Comparison of ENCODE assay signal across 26 cellular contexts in genomic region chr7:67950321-67951083, GRCh38.
DNase-seq lines count a peak whose midpoint lies in the region; ATAC-seq, FAIRE-seq and TF ChIP-seq lines count a peak whose summit lies in the region.
"Had no signal": no experiment of that assay in that cellular context is flagged by ENCODE, and none has a peak within 500 bp of the region (broad histone marks: within the 10 kb centered on the region; RNA-seq: fewer than 3 reads in every experiment).

No MANE protein-coding gene starts in this region.

- under 1% methylated on average over 7 of the region's 7 CpGs for WGBS in K562 (ENCODE audit: insufficient coverage, low coverage, missing lambda C conversion rate)
- WGBS in HepG2 (ENCODE audit: low lambda C conversion rate), result 44% methylated on average over 7 of the region's 7 CpGs

- TF ChIP-seq RAD21 in K562 (CRISPR knock-in tag; conservative IDR thresholded peaks at IDR 0.05 in 1 of 2, IDR thresholded peaks at IDR 0.05 in 1 of 2) (no peak), HepG2 (CRISPR knock-in tag; IDR thresholded peaks at IDR 0.05) (no peak)

- H3K27me3 ChIP-seq in K562 (ENCODE audit: control insufficient read depth in 2 of 2, insufficient read depth in 2 of 2, low read length in 2 of 2) (no peaks in the 10 kb centered on the region), HepG2 (ENCODE audit: control insufficient read depth in 1 of 2, insufficient read depth in 2 of 2, low read length in 2 of 2) (no peaks in the 10 kb centered on the region; a peak in 1 of 5 replicates)
- H3K27me3 ChIP-seq: BE2C, MG63, Peyer's patch had no signal

- peaks cover 19% of the 10 kb centered on the region for H3K9me3 Mint-ChIP-seq in natural killer cell treated with Interleukin-12 subunit alpha and Interleukin-12 subunit beta and Interleukin-15 and Interleukin-18, amount 100 ng/mL, for 72 hours

- H2AFZ ChIP-seq in K562 (ENCODE audit: low read depth, low read length) (no peak overlapping the region), HepG2 (ENCODE audit: low read length) (no peak overlapping the region)

- TF ChIP-seq EP300 in K562 (IDR thresholded peaks at IDR 0.05; ENCODE audit: low read length) (no peak), HepG2 (IDR thresholded peaks at IDR 0.05; ENCODE audit: low read depth in 2 of 2, low read length in 2 of 2) (no peak), HepG2 (CRISPR knock-in tag; IDR thresholded peaks at IDR 0.05; ENCODE audit: borderline replicate concordance) (no peak)

- DNase-seq in NOMO-1 treated with DMSO at 0.1 percent for 48 hours (lab: John Stamatoyannopoulos, UW; ENCODE audit: unreplicated experiment) (peak; percentile 32), NOMO-1 treated with dmso at 0.1 percent for 144 hours (lab: John Stamatoyannopoulos, UW; ENCODE audit: unreplicated experiment) (no peak), NCI-H460 (ENCODE audit: extremely low read depth, low read depth) (peak; percentile 72), K562 (ENCODE audit: extremely low read depth in 1 of 4, low spot score in 3 of 4) (no peak), HCEC 1CT (no peak), HepG2 (ENCODE audit: low spot score) (no peak), DMS114 treated with DMSO at 0.1 percent for 48 hours (lab: John Stamatoyannopoulos, UW; ENCODE audit: unreplicated experiment) (no peak)
- no peak for DNase-seq in natural killer cell treated with Interleukin-12 subunit alpha and Interleukin-12 subunit beta and Interleukin-15 and Interleukin-18, amount 100 ng/mL, for 72 hours (ENCODE audit: low spot score)
- DNase-seq: 8988T; BE2C; Caco-2; CD4-positive, alpha-beta T cell; DMS153; HFFc6; Kasumi-1; MG63; NCI-H1694 treated with DMSO at 0.1 percent for 48 hours; NCI-H510A treated with DMSO at 0.1 percent for 48 hours; NCI-H774; Peyer's patch; Right ventricle myocardium superior; SK-N-SH; T-cell had no signal

- H3K27ac Mint-ChIP-seq in natural killer cell treated with Interleukin-12 subunit alpha and Interleukin-12 subunit beta and Interleukin-15 and Interleukin-18, amount 100 ng/mL, for 72 hours, result no peak overlapping the region
- H3K27ac Mint-ChIP-seq: CD4-positive, alpha-beta T cell; HFFc6; T-cell had no signal

- H4K20me1 ChIP-seq in K562 (replicated peaks; ENCODE audit: control insufficient read depth, insufficient read depth, low read length) (no peaks in the 10 kb centered on the region), HepG2 (ENCODE audit: insufficient read depth, low read length) (no peaks in the 10 kb centered on the region)

- no peaks in the 10 kb centered on the region for H3K36me3 ChIP-seq in K562 (ENCODE audit: control insufficient read depth, insufficient read depth, low read length)
- H3K36me3 ChIP-seq in HepG2 (replicated peaks in 1 of 2; ENCODE audit: control insufficient read depth in 1 of 2, insufficient read depth in 2 of 2, low read length in 2 of 2), result no peaks in the 10 kb centered on the region
- H3K36me3 ChIP-seq: BE2C, MG63, Peyer's patch had no signal

- intact Hi-C loops in K562 (cut with micrococcal nuclease) (no loop called here), HepG2 (cut with micrococcal nuclease; ENCODE audit: unreplicated experiment) (no loop called here)

- in situ Hi-C loops in K562 (cut with MboI), result no loop called here
- in situ Hi-C loops in HepG2 (cut with HindIII; ENCODE audit: extremely low pct_ligation_motif_present, low pct_unique_long_range_greater_than_20kb), result no loop called here

- no peak overlapping the region for H3K4me3 Mint-ChIP-seq in natural killer cell treated with Interleukin-12 subunit alpha and Interleukin-12 subunit beta and Interleukin-15 and Interleukin-18, amount 100 ng/mL, for 72 hours
- H3K4me3 Mint-ChIP-seq: CD4-positive, alpha-beta T cell; HFFc6; T-cell had no signal

- CTCF ChIA-PET in K562 (lab: Yijun Ruan, JAX; ENCODE audit: low intra/inter-chr PET ratio) (no interaction called here), HepG2 (lab: Yijun Ruan, JAX; ENCODE audit: low intra/inter-chr PET ratio, low total read pairs) (no interaction called here)

- H3K9ac ChIP-seq in K562 (ENCODE audit: insufficient read depth in 1 of 2, low read depth in 2 of 2, low read length in 2 of 2), result no peak overlapping the region
- H3K9ac ChIP-seq in HepG2 (ENCODE audit: insufficient read depth, low read depth, low read length), result no peak overlapping the region
- H3K9ac ChIP-seq: SK-N-SH had no signal

- no peaks in the 10 kb centered on the region for H3K9me1 ChIP-seq in K562 (ENCODE audit: control insufficient read depth, insufficient read depth, low read length)

- H3K27ac ChIP-seq in K562 (ENCODE audit: extremely low read depth, low read depth, low read length) (no peak overlapping the region), HepG2 (ENCODE audit: extremely low read length, insufficient read depth, low read length) (no peak overlapping the region)
- H3K27ac ChIP-seq: Peyer's patch had no signal

- peaks cover 8% of the 10 kb centered on the region for H3K36me3 Mint-ChIP-seq in natural killer cell treated with Interleukin-12 subunit alpha and Interleukin-12 subunit beta and Interleukin-15 and Interleukin-18, amount 100 ng/mL, for 72 hours
- H3K36me3 Mint-ChIP-seq: T-cell had no signal

- H3K4me2 ChIP-seq in K562 (ENCODE audit: insufficient read depth, low read length) (no peak overlapping the region), HepG2 (ENCODE audit: low read depth, low read length) (no peak overlapping the region)
- H3K4me2 ChIP-seq: SK-N-SH had no signal

- no peak for TF ChIP-seq CTCF in K562 (IDR thresholded peaks at IDR 0.05 in 2 of 3, conservative IDR thresholded peaks at IDR 0.05 in 1 of 3; ENCODE audit: insufficient read depth in 2 of 3, low read depth in 1 of 3, low read length in 3 of 3)
- TF ChIP-seq CTCF in HepG2 (CRISPR knock-in tag; IDR thresholded peaks at IDR 0.05), result no peak

- TF ChIP-seq POLR2A in K562 (conservative IDR thresholded peaks at IDR 0.05) (no peak), HepG2 (IDR thresholded peaks at IDR 0.05; ENCODE audit: insufficient read depth in 1 of 2, low read depth in 2 of 2, low read length in 2 of 2) (no peak)

- H3K4me1 ChIP-seq in K562 (replicated peaks in 1 of 2; ENCODE audit: control insufficient read depth in 2 of 2, insufficient read depth in 2 of 2, low read length in 2 of 2) (no peaks in the 10 kb centered on the region), HepG2 (ENCODE audit: insufficient read depth, low read length) (no peaks in the 10 kb centered on the region)
- H3K4me1 ChIP-seq: BE2C, Caco-2, Peyer's patch had no signal

- POLR2A ChIA-PET in K562 (lab: Yijun Ruan, JAX) (no interaction called here), HepG2 (lab: Yijun Ruan, JAX) (no interaction called here)

- H3K79me2 ChIP-seq in K562 (ENCODE audit: control insufficient read depth, insufficient read depth, low read length) (no peaks in the 10 kb centered on the region), HepG2 (ENCODE audit: insufficient read depth, low read length) (no peaks in the 10 kb centered on the region)

- no peaks in the 10 kb centered on the region for H3K4me1 Mint-ChIP-seq in natural killer cell treated with Interleukin-12 subunit alpha and Interleukin-12 subunit beta and Interleukin-15 and Interleukin-18, amount 100 ng/mL, for 72 hours (ENCODE audit: low read depth in 2 of 2)
- H3K4me1 Mint-ChIP-seq: T-cell had no signal

- H3K4me3 ChIP-seq in K562 (no peak overlapping the region), HepG2 (replicated peaks in 1 of 3; ENCODE audit: insufficient read depth in 1 of 3, low read depth in 2 of 3, low read length in 3 of 3) (no peak overlapping the region)
- H3K4me3 ChIP-seq: GM12878, MG63, Peyer's patch had no signal

- BruUV-seq in K562 (replicated peaks; lab: Mats Ljungman, UMichigan), result no TSS peak
- no TSS peak for BruUV-seq in HepG2 (replicated peaks; lab: Mats Ljungman, UMichigan)

- ATAC-seq in K562, result no peak
- no peak for ATAC-seq in natural killer cell treated with Interleukin-12 subunit alpha and Interleukin-12 subunit beta and Interleukin-15 and Interleukin-18, amount 100 ng/mL, for 72 hours
- ATAC-seq in HepG2, result no peak
- ATAC-seq: GM12878, T-cell had no signal

- H3K9me3 ChIP-seq in K562 (replicated peaks; ENCODE audit: control insufficient read depth, insufficient read depth, low read depth, low read length), result no peaks in the 10 kb centered on the region
- H3K9me3 ChIP-seq in HepG2 (ENCODE audit: low read length), result no peaks in the 10 kb centered on the region
- H3K9me3 ChIP-seq: BE2C, Caco-2, MG63, Peyer's patch, SK-N-SH had no signal

- FAIRE-seq in K562 (lab: Jason Lieb, UNC), result no peak
- no peak for FAIRE-seq in HepG2 (lab: Jason Lieb, UNC)
- FAIRE-seq: GM12878, GM19239, H54 had no signal

- H3K27me3 Mint-ChIP-seq in natural killer cell treated with Interleukin-12 subunit alpha and Interleukin-12 subunit beta and Interleukin-15 and Interleukin-18, amount 100 ng/mL, for 72 hours, result no peaks in the 10 kb centered on the region
- H3K27me3 Mint-ChIP-seq: CD4-positive, alpha-beta T cell; T-cell had no signal

TF ChIP-seq in K562, 482 proteins besides CTCF, POLR2A, EP300 and RAD21 (continues in another document):
- TF ChIP-seq CEBPB (tag; IDR thresholded peaks at IDR 0.05), result peak; percentile 83
- TF ChIP-seq SLC30A9 (CRISPR knock-in tag; IDR thresholded peaks at IDR 0.05), result no peak
- TF ChIP-seq CEBPG (CRISPR knock-in tag; IDR thresholded peaks at IDR 0.05), result no peak
- peak; percentile 9 to 41; a peak in 1 of 4 replicates for TF ChIP-seq CEBPG (tag; conservative IDR thresholded peaks at IDR 0.05 in 1 of 2, IDR thresholded peaks at IDR 0.05 in 1 of 2)

TF ChIP-seq in HepG2, 621 proteins besides CTCF, POLR2A, EP300 and RAD21 (continues in another document):
- TF ChIP-seq ZNF737 (CRISPR knock-in tag; IDR thresholded peaks at IDR 0.05; ENCODE audit: borderline replicate concordance), result no peak
- no peak for TF ChIP-seq MLLT10 (CRISPR knock-in tag; IDR thresholded peaks at IDR 0.05)
- TF ChIP-seq SMAD1 (CRISPR knock-in tag; IDR thresholded peaks at IDR 0.05; ENCODE audit: borderline replicate concordance, low read depth), result no peak
- TF ChIP-seq ZNF280B (CRISPR knock-in tag; IDR thresholded peaks at IDR 0.05; ENCODE audit: borderline replicate concordance), result no peak
- no peak for TF ChIP-seq BRD4 (CRISPR knock-in tag; IDR thresholded peaks at IDR 0.05)

Comparison
In these comparisons a context has a peak if more than half of its experiments do, and no peak if none do; other contexts are left out.
1. DNase-seq: peak in NOMO-1 treated with DMSO at 0.1 percent for 48 hours (single experiment) and NCI-H460 (single experiment); none in NOMO-1 treated with dmso at 0.1 percent for 144 hours (single experiment), K562 (0 of 4), natural killer cell treated with Interleukin-12 subunit alpha and Interleukin-12 subunit beta and Interleukin-15 and Interleukin-18, amount 100 ng/mL, for 72 hours (single experiment), HCEC 1CT (single experiment), HepG2 (single experiment) and DMS114 treated with DMSO at 0.1 percent for 48 hours (single experiment).